In the genomic region with DNA sequence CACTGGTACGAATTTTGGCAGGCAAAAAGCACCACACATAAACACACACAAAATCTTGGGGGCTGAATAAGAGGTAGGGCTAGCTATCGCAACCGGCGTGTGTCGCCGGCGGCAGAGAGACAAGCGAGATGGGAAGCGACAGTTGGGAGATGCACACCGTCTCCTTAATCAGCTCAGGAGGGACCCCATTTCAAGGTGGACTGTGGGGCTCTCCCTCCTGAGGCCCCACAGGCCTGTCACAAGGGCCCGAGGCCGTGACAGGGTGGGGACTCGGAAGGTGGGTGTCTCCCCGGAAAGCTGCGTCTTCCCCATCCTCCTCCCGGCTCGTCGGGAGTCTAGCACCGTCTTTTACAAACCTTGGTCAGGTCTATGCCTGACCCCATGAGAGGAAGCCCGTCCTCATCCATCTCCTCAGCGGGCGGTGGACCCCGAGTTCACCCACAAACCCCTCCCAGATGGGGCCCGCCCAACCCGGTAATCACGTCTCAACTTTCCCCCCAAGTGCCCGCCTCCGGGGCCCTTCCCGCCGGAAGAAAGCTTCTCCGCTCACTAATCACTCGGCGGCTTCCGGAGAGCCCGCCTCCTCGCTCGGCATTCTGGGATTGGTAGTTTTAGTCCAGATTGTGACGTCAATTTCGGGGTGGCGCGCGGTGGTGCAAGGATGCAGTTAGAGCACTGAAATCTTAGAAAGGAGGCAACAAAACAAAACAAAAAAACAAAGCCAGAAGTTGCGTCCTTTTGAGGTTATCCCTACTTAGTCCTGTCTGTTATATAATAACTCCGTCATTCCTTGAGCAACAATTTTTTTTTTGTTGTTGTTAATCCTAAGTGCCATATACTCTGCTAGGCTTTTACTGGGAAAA, we compare ENCODE assay signal across 8 cellular contexts. TPM values are rescaled to one million over a fixed set of nuclear protein-coding genes. Genes with fewer than 3 reads are reported as not detected.
DNase-seq lines count a peak whose midpoint lies in the region; ATAC-seq, FAIRE-seq and TF ChIP-seq lines count a peak whose summit lies in the region.

A gene with protein sequence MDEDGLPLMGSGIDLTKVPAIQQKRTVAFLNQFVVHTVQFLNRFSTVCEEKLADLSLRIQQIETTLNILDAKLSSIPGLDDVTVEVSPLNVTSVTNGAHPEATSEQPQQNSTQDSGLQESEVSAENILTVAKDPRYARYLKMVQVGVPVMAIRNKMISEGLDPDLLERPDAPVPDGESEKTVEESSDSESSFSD (minus strand): TSS at position 436 of the 863 bp plus-strand sequence. CDS start 29 bp downstream, at position 407.

- no peaks in the 10 kb centered on the region for H3K79me2 ChIP-seq in HepG2 (ENCODE audit: insufficient read depth, low read length)

- no peak for TF ChIP-seq RAD21 in HepG2 (CRISPR knock-in tag; IDR thresholded peaks at IDR 0.05)

- H3K4me2 ChIP-seq in HepG2 (ENCODE audit: low read depth, low read length) = peak within 1 kb of the TSS; percentile 77

- CTCF ChIA-PET in activated CD4-positive, alpha-beta memory T cell treated with anti-CD3 and anti-CD28 coated beads for 36 hours (lab: Charles Lee) = interaction anchor here (1.0 to 1.3 kb wide), 2 partner anchors 123 to 422 kb away, joined by 3 to 4 read pairs; no protein-coding TSS in a partner anchor
- CTCF ChIA-PET in HepG2 (lab: Yijun Ruan, JAX; ENCODE audit: low intra/inter-chr PET ratio, low total read pairs) = no interaction called here

- H3K27me3 Mint-ChIP-seq in activated CD4-positive, alpha-beta memory T cell treated with anti-CD3 and anti-CD28 coated beads for 36 hours = no peaks in the 10 kb centered on the region

- peak within 1 kb of the TSS; percentile 92 for H3K27ac Mint-ChIP-seq in activated CD4-positive, alpha-beta memory T cell treated with anti-CD3 and anti-CD28 coated beads for 36 hours

- peak; percentile 68 for FAIRE-seq in HepG2 (lab: Jason Lieb, UNC)

- H2AFZ ChIP-seq in HepG2 (ENCODE audit: low read length) = peak within 1 kb of the TSS; percentile 85

- BruUV-seq in HepG2 (replicated peaks; lab: Mats Ljungman, UMichigan) = TSS peak; percentile 78

- peak within 1 kb of the TSS; percentile 85 for H3K4me3 Mint-ChIP-seq in activated CD4-positive, alpha-beta memory T cell treated with anti-CD3 and anti-CD28 coated beads for 36 hours

- H4K20me1 ChIP-seq in HepG2 (ENCODE audit: insufficient read depth, low read length) = no peaks in the 10 kb centered on the region

- H3K9ac ChIP-seq in HepG2 (ENCODE audit: insufficient read depth, low read depth, low read length) = peak within 1 kb of the TSS; percentile 81

- peak within 1 kb of the TSS; percentile 76 to 92 (median 85) for H3K4me3 ChIP-seq in HepG2 (replicated peaks in 1 of 3; ENCODE audit: insufficient read depth in 1 of 3, low read depth in 2 of 3, low read length in 3 of 3)

- intact Hi-C loops in activated CD4-positive, alpha-beta memory T cell treated with anti-CD3 and anti-CD28 coated beads for 36 hours (cut with micrococcal nuclease) = loop anchor here (1.0 to 5.0 kb wide), 9 partner anchors 44 to 1896 kb away; a partner anchor contains a TSS
- intact Hi-C loops in HepG2 (cut with micrococcal nuclease; ENCODE audit: unreplicated experiment) = loop anchor here (1.0 to 5.0 kb wide), 2 partner anchors 59 to 114 kb away; a partner anchor contains a TSS

- TF ChIP-seq CTCF in HepG2 (CRISPR knock-in tag; IDR thresholded peaks at IDR 0.05) = peak; percentile 15

- in situ Hi-C loops in HepG2 (cut with HindIII; ENCODE audit: extremely low pct_ligation_motif_present, low pct_unique_long_range_greater_than_20kb) = no loop called here

- peak within 1 kb of the TSS; percentile 63 for H3K27ac ChIP-seq in HepG2 (ENCODE audit: extremely low read length, insufficient read depth, low read length)

- H3K36me3 Mint-ChIP-seq in activated CD4-positive, alpha-beta memory T cell treated with anti-CD3 and anti-CD28 coated beads for 36 hours = peaks cover 17% of the 10 kb centered on the region

- H3K36me3 ChIP-seq in HepG2 (replicated peaks in 1 of 2; ENCODE audit: control insufficient read depth in 1 of 2, insufficient read depth in 2 of 2, low read length in 2 of 2) = no peaks in the 10 kb centered on the region

- TF ChIP-seq POLR2A in HepG2 (IDR thresholded peaks at IDR 0.05; ENCODE audit: insufficient read depth in 1 of 2, low read depth in 2 of 2, low read length in 2 of 2) = peak; percentile 60 to 81

- TF ChIP-seq EP300 in HepG2 (IDR thresholded peaks at IDR 0.05; ENCODE audit: low read depth in 2 of 2, low read length in 2 of 2) (no peak), HepG2 (CRISPR knock-in tag; IDR thresholded peaks at IDR 0.05; ENCODE audit: borderline replicate concordance) (no peak)

- H3K4me1 Mint-ChIP-seq in activated CD4-positive, alpha-beta memory T cell treated with anti-CD3 and anti-CD28 coated beads for 36 hours (ENCODE audit: low read depth) = peaks cover 32% of the 10 kb centered on the region

- ATAC-seq in GM19438 (IDR thresholded peaks at IDR 0.05; ENCODE audit: low read depth, unreplicated experiment) (peak; percentile 98), HG03575 (IDR thresholded peaks at IDR 0.05; ENCODE audit: extremely low read depth, insufficient number of reproducible peaks, low FRiP score, unreplicated experiment) (peak; percentile 75), HepG2 (peak; percentile 96)

- peaks cover 42% of the 10 kb centered on the region for H3K4me1 ChIP-seq in HepG2 (ENCODE audit: insufficient read depth, low read length)

- 2% methylated on average over 26 of the region's 44 CpGs for WGBS in HepG2 (ENCODE audit: low lambda C conversion rate)

- H3K9me3 ChIP-seq in HepG2 (ENCODE audit: low read length) = no peaks in the 10 kb centered on the region

- DNase-seq in CD1c-positive myeloid dendritic cell (ENCODE audit: extremely low spot score) = peak; percentile 97
- peak; percentile 84 for DNase-seq in NCI-H82 treated with DMSO at 0.1 percent for 48 hours (lab: John Stamatoyannopoulos, UW; ENCODE audit: unreplicated experiment)
- DNase-seq in activated CD4-positive, alpha-beta memory T cell treated with anti-CD3 and anti-CD28 coated beads for 36 hours = peak; percentile 97
- peak; percentile 74 to 93 for DNase-seq in dermis microvascular lymphatic vessel endothelial cell (ENCODE audit: low read depth in 2 of 2)
- peak; percentile 90 for DNase-seq in HepG2 (ENCODE audit: low spot score)
- peak; percentile 95 for DNase-seq in stimulated activated CD4-positive, alpha-beta T cell treated with anti-CD3 and anti-CD28 coated beads, Interleukin-4, amount 100 ng/mL, for 1 hour

- no peaks in the 10 kb centered on the region for H3K9me3 Mint-ChIP-seq in activated CD4-positive, alpha-beta memory T cell treated with anti-CD3 and anti-CD28 coated beads for 36 hours

- no peaks in the 10 kb centered on the region; a peak in 1 of 5 replicates for H3K27me3 ChIP-seq in HepG2 (ENCODE audit: control insufficient read depth in 1 of 2, insufficient read depth in 2 of 2, low read length in 2 of 2)

- POLR2A ChIA-PET in activated CD4-positive, alpha-beta memory T cell treated with anti-CD3 and anti-CD28 coated beads for 36 hours (lab: Charles Lee) = interaction anchor here (0.6 to 1.8 kb wide), 4 partner anchors 17 to 126 kb away, joined by 3 to 9 read pairs (median 3); a partner anchor contains a TSS
- POLR2A ChIA-PET in HepG2 (lab: Yijun Ruan, JAX) = interaction anchor here (0.6 to 1.8 kb wide), 6 partner anchors 31 to 790 kb away, joined by 3 to 14 read pairs (median 3); a partner anchor contains a TSS

TF ChIP-seq in HepG2, 621 proteins besides CTCF, POLR2A, EP300 and RAD21 (continues in another document):
- TF ChIP-seq RFX3 (CRISPR knock-in tag; IDR thresholded peaks at IDR 0.05) (no peak), SPEN (CRISPR knock-in tag; IDR thresholded peaks at IDR 0.05; ENCODE audit: low read depth) (no peak), CEBPG (CRISPR knock-in tag; IDR thresholded peaks at IDR 0.05) (no peak), TBL1XR1 (IDR thresholded peaks at IDR 0.05; ENCODE audit: borderline replicate concordance, low read length, partially characterized antibody) (no peak), NR2F1 (CRISPR knock-in tag; IDR thresholded peaks at IDR 0.05) (no peak), KDM3A (CRISPR knock-in tag; IDR thresholded peaks at IDR 0.05; ENCODE audit: low read depth) (no peak), ZNF652 (CRISPR knock-in tag; IDR thresholded peaks at IDR 0.05; ENCODE audit: borderline replicate concordance, low read depth) (no peak), CREM (IDR thresholded peaks at IDR 0.05) (peak; percentile 96), CREM (CRISPR knock-in tag; IDR thresholded peaks at IDR 0.05) (no peak), KMT2B (CRISPR knock-in tag; IDR thresholded peaks at IDR 0.05) (0 out of 2 replicates have a peak, but pooled peaks have one; percentile 42), ZNF317 (CRISPR knock-in tag; IDR thresholded peaks at IDR 0.05) (0 out of 2 replicates have a peak, but pooled peaks have one; percentile 51), ZNF577 (CRISPR knock-in tag; IDR thresholded peaks at IDR 0.05; ENCODE audit: borderline replicate concordance, low read depth) (no peak)

RNA-seq across cellular contexts. Expression of the gene that starts here (rescaled TPM):
- 10 to 100 TPM; 39.3 to 40.1 TPM for total RNA-seq in activated CD4-positive, alpha-beta memory T cell treated with anti-CD3 and anti-CD28 coated beads for 36 hours
- total RNA-seq in dermis microvascular lymphatic vessel endothelial cell = 39.7 and 47.8 TPM in 2 replicates
- total RNA-seq in HepG2 (2016; rRNA removed; fragmentation: Illumina TruSeq; extraction: Trizol) = 32.7 and 40.5 TPM in 2 replicates
- 16.5 and 22.9 TPM in 2 replicates for total RNA-seq in HepG2 (2016; cell fraction: cytosol; rRNA removed; fragmentation: Illumina TruSeq; extraction: Trizol; ENCODE audit: low read depth)
- total RNA-seq in HepG2 (2016; cell fraction: insoluble cytoplasmic fraction; rRNA removed; fragmentation: Illumina TruSeq; extraction: Trizol) = 32.7 and 45.6 TPM in 2 replicates
- 15.4 and 17.0 TPM in 2 replicates for total RNA-seq in HepG2 (2016; cell fraction: membrane; rRNA removed; fragmentation: Illumina TruSeq; extraction: Trizol)
- total RNA-seq in HepG2 (2016; cell fraction: nucleus; rRNA removed; fragmentation: Illumina TruSeq; extraction: Trizol) = 23.2 and 28.9 TPM in 2 replicates
- 36.0 and 47.3 TPM in 2 replicates for polyA plus RNA-seq in HepG2 (2011; rRNA removed)
- 26.2 and 34.9 TPM in 2 replicates for polyA plus RNA-seq in HepG2 (2011; cell fraction: cytosol; rRNA removed)
- 18.6 and 22.7 TPM in 2 replicates for polyA plus RNA-seq in HepG2 (2011; cell fraction: nucleus; rRNA removed)
- polyA plus RNA-seq in HepG2 (2012) = 23.8 and 31.6 TPM in 2 replicates
- 13.0 and 15.0 TPM in 2 replicates for polyA plus RNA-seq in HepG2 (2016; cell fraction: cytosol; fragmentation: Illumina TruSeq; extraction: Trizol; ENCODE audit: low read depth)
- polyA plus RNA-seq in HepG2 (2016; cell fraction: insoluble cytoplasmic fraction; fragmentation: Illumina TruSeq; extraction: Trizol; ENCODE audit: low read depth) = 38.9 and 43.9 TPM in 2 replicates
- polyA plus RNA-seq in HepG2 (2016; cell fraction: membrane; fragmentation: Illumina TruSeq; extraction: Trizol; ENCODE audit: low read depth) = 13.8 and 15.7 TPM in 2 replicates
- 24.6 and 25.4 TPM in 2 replicates for polyA plus RNA-seq in HepG2 (2016; cell fraction: nucleus; fragmentation: Illumina TruSeq; extraction: Trizol; ENCODE audit: insufficient read depth, low read depth)
- polyA minus RNA-seq in HepG2 (2011; rRNA and poly(A)+ RNA removed; ENCODE audit: low replicate concordance) = 9.5 and 16.6 TPM in 2 replicates
- polyA minus RNA-seq in HepG2 (2011; cell fraction: cytosol; rRNA and poly(A)+ RNA removed) = 14.0 and 14.1 TPM in 2 replicates
- 27.4 and 42.3 TPM in 2 replicates for polyA minus RNA-seq in HepG2 (2011; cell fraction: nucleus; rRNA and poly(A)+ RNA removed)

Comparison
In these comparisons a context has a peak if more than half of its experiments do, and no peak if none do; other contexts are left out.
1. Peak in every context shown above with its lines: DNase-seq, ATAC-seq, H3K4me3 ChIP-seq and H3K27ac ChIP-seq.